ENCODE assay signal across 12 cellular contexts in genomic region chr16:56985962-56986360, GRCh38. TPM values are rescaled to one million over a fixed set of nuclear protein-coding genes. Genes with fewer than 3 reads are reported as not detected.
DNase-seq lines count a peak whose midpoint lies in the region; ATAC-seq, FAIRE-seq and TF ChIP-seq lines count a peak whose summit lies in the region.
"Had no signal": no experiment of that assay in that cellular context is flagged by ENCODE, and none has a peak within 500 bp of the region (broad histone marks: within the 10 kb centered on the region; RNA-seq: fewer than 3 reads in every experiment).

No MANE protein-coding gene starts in this region.

- H3K9ac ChIP-seq in neuronal stem cell (ENCODE audit: low read depth, low read length, poor library complexity) = no peak overlapping the region

- no peak for DNase-seq in activated CD4-positive, alpha-beta T cell treated with anti-CD3 and anti-CD28 coated beads, Interleukin-2, amount 10 ng/mL, durations not matched to agents 24 days and 14 days
- DNase-seq in activated CD4-positive, alpha-beta T cell treated with anti-CD3 and anti-CD28 coated beads, Interleukin-2, amount 50 U/mL, for 1 hour = no peak
- DNase-seq in SJSA1 (ENCODE audit: low read depth in 1 of 2, low spot score in 2 of 2) (no peak), NCI-H1694 (lab: John Stamatoyannopoulos, UW) (no peak), neuronal stem cell (ENCODE audit: low spot score) (no peak), GM12892 (ENCODE audit: insufficient read length) (no peak)
- no peak for DNase-seq in effector memory CD8-positive, alpha-beta T cell
- no peak for DNase-seq in stimulated activated naive B cell treated with anti-CD40 and anti-IgM and Interleukin-4, amounts not matched to agents 10 μg/mL and 1 μg/mL and 100 μg/mL, for 72 hours

- no peak for ATAC-seq in effector memory CD8-positive, alpha-beta T cell (replicated peaks)
- ATAC-seq in stimulated activated naive B cell treated with anti-CD40 and anti-IgM and Interleukin-4, amounts not matched to agents 10 μg/mL and 1 μg/mL and 100 μg/mL, for 72 hours (replicated peaks) = no peak
- ATAC-seq: WTC11 had no signal

- H3K9me3 Mint-ChIP-seq in activated CD4-positive, alpha-beta T cell treated with anti-CD3 and anti-CD28 coated beads, Interleukin-2, amount 10 ng/mL, durations not matched to agents 24 days and 14 days = no peaks in the 10 kb centered on the region
- no peaks in the 10 kb centered on the region for H3K9me3 Mint-ChIP-seq in effector memory CD8-positive, alpha-beta T cell
- no peaks in the 10 kb centered on the region for H3K9me3 Mint-ChIP-seq in stimulated activated naive B cell treated with anti-CD40 and anti-IgM and Interleukin-4, amounts not matched to agents 10 μg/mL and 1 μg/mL and 100 μg/mL, for 72 hours
- H3K9me3 Mint-ChIP-seq: WTC11 had no signal

- no peak for TF ChIP-seq POLR2A in GM12892 (IDR thresholded peaks at IDR 0.05; ENCODE audit: low read depth, low read length)

- no CpG with 5 or more reads among the region's 2 CpGs for WGBS in neuronal stem cell (ENCODE audit: extremely low coverage in 2 of 2, insufficient read length in 2 of 2, insufficient replicate concordance in 1 of 2), 2 donors

- peak overlapping the region; percentile 97 for H3K4me3 Mint-ChIP-seq in activated CD4-positive, alpha-beta T cell treated with anti-CD3 and anti-CD28 coated beads, Interleukin-2, amount 10 ng/mL, durations not matched to agents 24 days and 14 days
- H3K4me3 Mint-ChIP-seq in effector memory CD8-positive, alpha-beta T cell = peak overlapping the region; percentile 31 to 96
- peak overlapping the region; percentile 48 to 56 for H3K4me3 Mint-ChIP-seq in stimulated activated naive B cell treated with anti-CD40 and anti-IgM and Interleukin-4, amounts not matched to agents 10 μg/mL and 1 μg/mL and 100 μg/mL, for 72 hours
- H3K4me3 Mint-ChIP-seq: WTC11 had no signal

- no peak overlapping the region for H2AK5ac ChIP-seq in neuronal stem cell (ENCODE audit: low read depth, low read length)

- H3K27me3 Mint-ChIP-seq in activated CD4-positive, alpha-beta T cell treated with anti-CD3 and anti-CD28 coated beads, Interleukin-2, amount 10 ng/mL, durations not matched to agents 24 days and 14 days = no peaks in the 10 kb centered on the region
- no peaks in the 10 kb centered on the region for H3K27me3 Mint-ChIP-seq in effector memory CD8-positive, alpha-beta T cell
- H3K27me3 Mint-ChIP-seq in stimulated activated naive B cell treated with anti-CD40 and anti-IgM and Interleukin-4, amounts not matched to agents 10 μg/mL and 1 μg/mL and 100 μg/mL, for 72 hours = no peaks in the 10 kb centered on the region

- no peak overlapping the region for H3K14ac ChIP-seq in neuronal stem cell (ENCODE audit: low read length)

- no peaks in the 10 kb centered on the region for H3K79me1 ChIP-seq in neuronal stem cell (ENCODE audit: low read depth, low read length)

- H3K36me3 ChIP-seq in SJSA1 (0 out of 2 replicates have a peak, but pooled peaks cover 8% of the 10 kb centered on the region), neuronal stem cell (replicated peaks in 1 of 2; ENCODE audit: control insufficient read depth in 2 of 2, insufficient read depth in 2 of 2, low read length in 2 of 2) (no peaks in the 10 kb centered on the region)
- H3K36me3 ChIP-seq: ovary had no signal

- peaks cover 28% of the 10 kb centered on the region for H3K4me1 ChIP-seq in SJSA1 (replicated peaks)
- peaks cover 7 to 17% of the 10 kb centered on the region in 2 donors for H3K4me1 ChIP-seq in neuronal stem cell (ENCODE audit: control insufficient read depth in 2 of 2, insufficient read depth in 1 of 2, low read depth in 1 of 2, low read length in 2 of 2)

- FAIRE-seq in GM12892 (lab: Jason Lieb, UNC) = no peak
- FAIRE-seq: kidney had no signal

- H3K4me2 ChIP-seq in neuronal stem cell (ENCODE audit: insufficient read depth, low read length, poor library complexity, severe bottlenecking) = no peak overlapping the region

- H2BK15ac ChIP-seq in neuronal stem cell (ENCODE audit: low read length) = no peak overlapping the region

- H2BK5ac ChIP-seq in neuronal stem cell (ENCODE audit: low read length) = no peak overlapping the region

- H3K27ac Mint-ChIP-seq in activated CD4-positive, alpha-beta T cell treated with anti-CD3 and anti-CD28 coated beads, Interleukin-2, amount 10 ng/mL, durations not matched to agents 24 days and 14 days = peak overlapping the region; percentile 80
- H3K27ac Mint-ChIP-seq in effector memory CD8-positive, alpha-beta T cell = peak overlapping the region; percentile 90 to 99
- peak overlapping the region; percentile 95 for H3K27ac Mint-ChIP-seq in stimulated activated naive B cell treated with anti-CD40 and anti-IgM and Interleukin-4, amounts not matched to agents 10 μg/mL and 1 μg/mL and 100 μg/mL, for 72 hours
- H3K27ac Mint-ChIP-seq: WTC11 had no signal

- H3K27me3 ChIP-seq in SJSA1 (replicated peaks) (no peaks in the 10 kb centered on the region), neuronal stem cell (ENCODE audit: control insufficient read depth in 3 of 3, insufficient read depth in 3 of 3, low read depth in 1 of 3, low read length in 3 of 3) (peaks cover 4 to 85% (median 30%) of the 10 kb centered on the region in 3 experiments)
- H3K27me3 ChIP-seq: ovary had no signal

- H3K4me3 ChIP-seq in SJSA1 = no peak overlapping the region
- no peak overlapping the region for H3K4me3 ChIP-seq in neuronal stem cell (ENCODE audit: low read length in 2 of 2)
- H3K4me3 ChIP-seq: ovary had no signal

- H4K8ac ChIP-seq in neuronal stem cell (ENCODE audit: low read depth, low read length) = no peak overlapping the region

- intact Hi-C loops in activated CD4-positive, alpha-beta T cell treated with anti-CD3 and anti-CD28 coated beads, Interleukin-2, amount 10 ng/mL, durations not matched to agents 24 days and 14 days (cut with micrococcal nuclease) = no loop called here

- H3K36me3 Mint-ChIP-seq in activated CD4-positive, alpha-beta T cell treated with anti-CD3 and anti-CD28 coated beads, Interleukin-2, amount 10 ng/mL, durations not matched to agents 24 days and 14 days (ENCODE audit: low read depth) = peaks cover 72% of the 10 kb centered on the region
- H3K36me3 Mint-ChIP-seq in effector memory CD8-positive, alpha-beta T cell (ENCODE audit: insufficient read depth) = peaks cover 30% of the 10 kb centered on the region
- H3K36me3 Mint-ChIP-seq in stimulated activated naive B cell treated with anti-CD40 and anti-IgM and Interleukin-4, amounts not matched to agents 10 μg/mL and 1 μg/mL and 100 μg/mL, for 72 hours = peaks cover 70 to 84% of the 10 kb centered on the region in 2 donors
- H3K36me3 Mint-ChIP-seq: WTC11 had no signal

- H2BK120ac ChIP-seq in neuronal stem cell (ENCODE audit: low read depth, low read length) = no peak overlapping the region

- no peak overlapping the region for H4K91ac ChIP-seq in neuronal stem cell (ENCODE audit: low read depth, low read length, poor library complexity)

- H3K18ac ChIP-seq in neuronal stem cell (ENCODE audit: low read length) = no peak overlapping the region

- no peak overlapping the region for H2AFZ ChIP-seq in neuronal stem cell (ENCODE audit: low read length)

- H3K23ac ChIP-seq in neuronal stem cell (ENCODE audit: low read depth, low read length, poor library complexity) = no peak overlapping the region

- peaks cover 74% of the 10 kb centered on the region for H3K4me1 Mint-ChIP-seq in activated CD4-positive, alpha-beta T cell treated with anti-CD3 and anti-CD28 coated beads, Interleukin-2, amount 10 ng/mL, durations not matched to agents 24 days and 14 days
- peaks cover 70 to 73% of the 10 kb centered on the region in 2 donors for H3K4me1 Mint-ChIP-seq in effector memory CD8-positive, alpha-beta T cell (ENCODE audit: low read depth in 2 of 2)
- H3K4me1 Mint-ChIP-seq in stimulated activated naive B cell treated with anti-CD40 and anti-IgM and Interleukin-4, amounts not matched to agents 10 μg/mL and 1 μg/mL and 100 μg/mL, for 72 hours = peaks cover 70 to 95% of the 10 kb centered on the region in 2 donors

- peak overlapping the region; percentile 16; the same call in 1 of the 2 replicates for H3K27ac ChIP-seq in SJSA1
- H3K27ac ChIP-seq in neuronal stem cell (replicated peaks; ENCODE audit: low read length) = no peak overlapping the region
- H3K27ac ChIP-seq: HL-60, ovary had no signal

- H3K4ac ChIP-seq in neuronal stem cell (ENCODE audit: low read length) = no peak overlapping the region

- no peaks in the 10 kb centered on the region for H3K9me3 ChIP-seq in SJSA1 (replicated peaks)
- no peaks in the 10 kb centered on the region for H3K9me3 ChIP-seq in neuronal stem cell (replicated peaks in 1 of 2; ENCODE audit: control insufficient read depth in 2 of 2, insufficient read depth in 1 of 2, low read depth in 1 of 2, low read length in 2 of 2)
- H3K9me3 ChIP-seq: ovary had no signal

- no peak overlapping the region for H2BK12ac ChIP-seq in neuronal stem cell (ENCODE audit: low read length)

RNA-seq across cellular contexts. Expression of gene NLRC5, which starts 3.4 kb away (rescaled TPM):
- total RNA-seq in activated CD4-positive, alpha-beta T cell treated with anti-CD3 and anti-CD28 coated beads, Interleukin-2, amount 10 ng/mL, durations not matched to agents 24 days and 14 days = 208 and 214 TPM in 2 replicates
- total RNA-seq in SJSA1 (2014; rRNA removed; shearing (Covaris generic)) = 28.8 and 29.4 TPM in 2 replicates
- 0.06 TPM for polyA plus RNA-seq in neuronal stem cell (2013, experiment 1 of 2)
- 0.39 TPM for polyA plus RNA-seq in neuronal stem cell (2013, experiment 2 of 2)
- 99.5 TPM for polyA plus RNA-seq in GM12892 (2012; ENCODE audit: missing spikeins)

RNA-seq across cellular contexts. Expression of gene CETP, which starts 24.2 kb away (rescaled TPM):
- not detected in 2 replicates for total RNA-seq in activated CD4-positive, alpha-beta T cell treated with anti-CD3 and anti-CD28 coated beads, Interleukin-2, amount 10 ng/mL, durations not matched to agents 24 days and 14 days
- 0.08 TPM in 1 of 2 replicates, not detected in the other for total RNA-seq in SJSA1 (2014; rRNA removed; shearing (Covaris generic))
- polyA plus RNA-seq in neuronal stem cell (2013, experiment 1 of 2) = not detected
- polyA plus RNA-seq in neuronal stem cell (2013, experiment 2 of 2) = not detected
- polyA plus RNA-seq in GM12892 (2012; ENCODE audit: missing spikeins) = 9.0 TPM
- total RNA-seq: WTC11 had no signal

RNA-seq across cellular contexts. Expression of gene HERPUD1, which starts 54.0 kb away (rescaled TPM):
- 155 and 164 TPM in 2 replicates for total RNA-seq in activated CD4-positive, alpha-beta T cell treated with anti-CD3 and anti-CD28 coated beads, Interleukin-2, amount 10 ng/mL, durations not matched to agents 24 days and 14 days
- 14.0 and 42.4 TPM in 2 replicates for total RNA-seq in SJSA1 (2014; rRNA removed; shearing (Covaris generic))
- polyA plus RNA-seq in neuronal stem cell (2013, experiment 1 of 2) = 11.7 TPM
- polyA plus RNA-seq in neuronal stem cell (2013, experiment 2 of 2) = 12.1 TPM
- polyA plus RNA-seq in GM12892 (2012; ENCODE audit: missing spikeins) = 162 TPM
